Comparison of ENCODE assay signal across 8 cellular contexts in the genomic region with DNA sequence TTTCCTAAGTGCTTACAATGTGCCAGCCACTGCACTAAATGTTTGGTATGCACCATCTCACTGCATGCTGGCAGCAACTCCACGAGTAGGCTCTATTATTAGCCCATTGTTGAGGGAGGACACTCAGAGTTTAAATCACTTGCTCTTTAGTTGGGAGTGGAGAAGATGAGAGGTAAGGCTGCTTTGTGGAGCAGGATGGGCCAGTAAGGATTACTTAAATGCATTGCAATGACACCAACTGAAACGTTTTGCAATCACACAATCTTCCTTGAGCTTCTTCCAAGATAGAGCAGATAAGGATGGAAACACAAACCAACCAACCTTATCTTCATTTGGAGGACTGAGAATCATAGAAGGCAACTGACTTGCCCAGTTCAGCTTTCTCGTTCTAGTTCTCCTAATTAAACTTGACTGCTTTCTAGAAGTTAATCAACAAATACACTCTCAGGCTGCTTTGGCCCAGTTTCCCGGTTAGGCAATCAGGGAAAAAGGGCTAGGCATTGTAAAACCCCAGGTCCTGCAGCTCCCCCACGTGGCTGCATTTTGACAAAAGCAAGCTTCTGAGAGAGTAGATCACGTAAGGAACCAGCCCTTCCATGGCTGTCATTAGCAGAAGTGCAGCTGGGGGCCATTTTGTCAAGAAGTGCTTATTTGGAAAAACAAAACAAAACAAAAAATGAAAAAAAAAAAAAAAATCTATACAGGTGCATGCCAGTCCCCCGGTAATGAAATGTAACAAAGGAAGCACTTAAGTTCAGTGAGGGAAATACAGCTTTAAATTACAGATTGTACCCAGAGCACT.
DNase-seq lines count a peak whose midpoint lies in the region; ATAC-seq, FAIRE-seq and TF ChIP-seq lines count a peak whose summit lies in the region.

No MANE protein-coding gene starts in this region.

- 8 to 15% methylated on average over 7 of the region's 7 CpGs for WGBS in lower leg skin, 2 donors

- H3K9me3 Mint-ChIP-seq in activated CD4-positive, alpha-beta T cell treated with anti-CD3 and anti-CD28 coated beads for 36 hours (ENCODE audit: low read depth) = no peaks in the 10 kb centered on the region

- H3K27me3 Mint-ChIP-seq in activated CD4-positive, alpha-beta T cell treated with anti-CD3 and anti-CD28 coated beads for 36 hours = no peaks in the 10 kb centered on the region

- ATAC-seq in GM18499 (IDR thresholded peaks at IDR 0.05; ENCODE audit: insufficient read depth, unreplicated experiment) = peak; percentile 61
- ATAC-seq in HG03064 (IDR thresholded peaks at IDR 0.05; ENCODE audit: low read depth, unreplicated experiment) = peak; percentile 43
- peak; percentile 88 for ATAC-seq in activated CD4-positive, alpha-beta T cell treated with anti-CD3 and anti-CD28 coated beads for 36 hours

- CTCF ChIA-PET in activated CD4-positive, alpha-beta T cell treated with anti-CD3 and anti-CD28 coated beads for 36 hours (lab: Charles Lee) = interaction anchor here (0.6 to 3.0 kb wide), 30 partner anchors 9 to 532 kb away, joined by 3 to 17 read pairs (median 4); no protein-coding TSS in a partner anchor

- no peak for TF ChIP-seq POLR2A in lower leg skin (IDR thresholded peaks at IDR 0.05)

- H3K4me3 Mint-ChIP-seq in activated CD4-positive, alpha-beta T cell treated with anti-CD3 and anti-CD28 coated beads for 36 hours = no peak overlapping the region

- peak in 1 of 3 donors; percentile 55 for TF ChIP-seq CTCF in lower leg skin (IDR thresholded peaks at IDR 0.05)

- H3K4me1 Mint-ChIP-seq in activated CD4-positive, alpha-beta T cell treated with anti-CD3 and anti-CD28 coated beads for 36 hours = peaks cover 37% of the 10 kb centered on the region

- no peak overlapping the region for H3K27ac Mint-ChIP-seq in activated CD4-positive, alpha-beta T cell treated with anti-CD3 and anti-CD28 coated beads for 36 hours

- H3K36me3 Mint-ChIP-seq in activated CD4-positive, alpha-beta T cell treated with anti-CD3 and anti-CD28 coated beads for 36 hours (ENCODE audit: low read depth) = no peaks in the 10 kb centered on the region

- H3K4me3 ChIP-seq in lower leg skin (ENCODE audit: low read depth, poor library complexity, severe bottlenecking) = no peak overlapping the region

- peak; percentile 94 for FAIRE-seq in A204.1 (lab: Jason Lieb, UNC)

- POLR2A ChIA-PET in activated CD4-positive, alpha-beta T cell treated with anti-CD3 and anti-CD28 coated beads for 36 hours (lab: Charles Lee) = no interaction called here

- DNase-seq in NCI-H2227 (lab: John Stamatoyannopoulos, UW; ENCODE audit: unreplicated experiment) (peak; percentile 95), dermis blood vessel endothelial cell (peak; percentile 97), lower leg skin (ENCODE audit: low spot score in 2 of 2) (peak; percentile 96 to 98)
- DNase-seq in activated CD4-positive, alpha-beta T cell treated with anti-CD3 and anti-CD28 coated beads for 36 hours = peak; percentile 88
- DNase-seq in stimulated activated CD4-positive, alpha-beta T cell treated with anti-CD3 and anti-CD28 coated beads, TNF-alpha, amount 100 ng/mL, for 24 hours (ENCODE audit: low read depth in 3 of 3) = peak; percentile 45 to 69 (median 53)

- intact Hi-C loops in activated CD4-positive, alpha-beta T cell treated with anti-CD3 and anti-CD28 coated beads for 36 hours (cut with DNase I, micrococcal nuclease) = loop anchor here (1.0 to 10.0 kb wide), 12 partner anchors 67 to 1635 kb away; a partner anchor contains a TSS
- intact Hi-C loops in lower leg skin (cut with DNase I; ENCODE audit: low total_unique reads) = loop anchor here (5.0 kb wide), 1 partner anchor 362 kb away; no protein-coding TSS in a partner anchor
